15 cellular contexts compared by ENCODE assay signal in the genomic region with DNA sequence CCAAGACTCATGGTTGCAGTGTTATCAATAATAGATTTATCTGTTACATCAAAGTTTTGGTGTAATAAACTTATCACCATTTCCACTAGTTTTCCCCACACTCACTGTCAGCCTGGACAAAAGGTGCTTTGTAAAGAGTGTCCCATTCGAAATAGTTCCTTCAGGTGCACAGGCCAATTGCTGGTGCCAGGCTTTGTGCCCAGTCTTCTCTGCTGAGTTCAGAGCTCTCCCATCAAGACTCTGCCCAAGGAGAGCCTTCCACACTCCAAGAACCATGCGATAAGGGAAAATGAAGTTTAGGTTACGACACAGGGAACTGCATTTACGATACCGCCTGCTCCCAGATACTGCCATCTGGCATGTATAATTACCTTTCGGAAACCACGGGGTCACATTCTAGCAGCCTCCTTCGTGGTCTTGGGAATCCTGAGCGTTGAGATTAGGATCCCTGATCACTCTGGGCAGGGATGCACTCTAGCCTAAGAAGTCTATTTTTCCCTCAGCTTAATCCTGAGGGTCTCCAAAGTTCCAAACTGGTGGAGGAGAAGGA.
"Had no signal": no experiment of that assay in that cellular context is flagged by ENCODE, and none has a peak within 500 bp of the region (broad histone marks: within the 10 kb centered on the region; RNA-seq: fewer than 3 reads in every experiment).

No MANE protein-coding gene starts in this region.

- H3K27me3 Mint-ChIP-seq: activated CD4-positive, alpha-beta T cell treated with anti-CD3 and anti-CD28 coated beads, Interleukin-2, amount 10 ng/mL, durations not matched to agents 7 days and 5 days; type B pancreatic cell had no signal

- H3K27ac Mint-ChIP-seq: activated CD4-positive, alpha-beta T cell treated with anti-CD3 and anti-CD28 coated beads, Interleukin-2, amount 10 ng/mL, durations not matched to agents 7 days and 5 days; natural killer cell treated with Interleukin-12 subunit alpha and Interleukin-12 subunit beta and Interleukin-15 and Interleukin-18, amount 100 ng/mL, for 72 hours; stimulated activated naive B cell treated with anti-CD40 and anti-IgM and Interleukin-4, amounts not matched to agents 10 μg/mL and 1 μg/mL and 100 μg/mL, for 72 hours; type B pancreatic cell; WTC11 had no signal

- H3K4me1 Mint-ChIP-seq: activated CD4-positive, alpha-beta T cell treated with anti-CD3 and anti-CD28 coated beads, Interleukin-2, amount 10 ng/mL, durations not matched to agents 7 days and 5 days; stimulated activated naive B cell treated with anti-CD40 and anti-IgM and Interleukin-4, amounts not matched to agents 10 μg/mL and 1 μg/mL and 100 μg/mL, for 72 hours had no signal

- H3K36me3 Mint-ChIP-seq: natural killer cell treated with Interleukin-12 subunit alpha and Interleukin-12 subunit beta and Interleukin-15 and Interleukin-18, amount 100 ng/mL, for 72 hours; stimulated activated naive B cell treated with anti-CD40 and anti-IgM and Interleukin-4, amounts not matched to agents 10 μg/mL and 1 μg/mL and 100 μg/mL, for 72 hours; type B pancreatic cell; WTC11 had no signal

- H3K4me3 ChIP-seq: adrenal gland, dorsolateral prefrontal cortex had no signal

- H3K27me3 ChIP-seq: adrenal gland had no signal

- DNase-seq: activated CD4-positive, alpha-beta T cell treated with anti-CD3 and anti-CD28 coated beads, Interleukin-2, amount 10 ng/mL, durations not matched to agents 7 days and 5 days; activated naive CD4-positive, alpha-beta T cell treated with anti-CD3 and anti-CD28 coated beads, Interleukin-2, amount 50 U/mL, for 16 hours; activated T-cell treated with anti-CD3 and anti-CD28 coated beads, Interleukin-2, amount 50 U/mL, for 1 hour; adrenal gland; dorsolateral prefrontal cortex; hypothalamus; left cardiac atrium; occipital lobe; stimulated activated CD4-positive, alpha-beta T cell treated with anti-CD3 and anti-CD28 coated beads, Interleukin-2, amount 100 ng/mL, for 24 hours; stimulated activated naive B cell treated with anti-CD40 and anti-IgM and Interleukin-4, amounts not matched to agents 10 μg/mL and 1 μg/mL and 100 μg/mL, for 72 hours; substantia nigra; T-helper 1 cell had no signal

- H3K27ac ChIP-seq: adrenal gland, dorsolateral prefrontal cortex had no signal

- H3K4me3 Mint-ChIP-seq: activated CD4-positive, alpha-beta T cell treated with anti-CD3 and anti-CD28 coated beads, Interleukin-2, amount 10 ng/mL, durations not matched to agents 7 days and 5 days; natural killer cell treated with Interleukin-12 subunit alpha and Interleukin-12 subunit beta and Interleukin-15 and Interleukin-18, amount 100 ng/mL, for 72 hours; stimulated activated naive B cell treated with anti-CD40 and anti-IgM and Interleukin-4, amounts not matched to agents 10 μg/mL and 1 μg/mL and 100 μg/mL, for 72 hours; type B pancreatic cell; WTC11 had no signal

- H3K36me3 ChIP-seq: adrenal gland had no signal

- H3K9me3 ChIP-seq: adrenal gland had no signal

- H3K9me3 Mint-ChIP-seq: activated CD4-positive, alpha-beta T cell treated with anti-CD3 and anti-CD28 coated beads, Interleukin-2, amount 10 ng/mL, durations not matched to agents 7 days and 5 days; natural killer cell treated with Interleukin-12 subunit alpha and Interleukin-12 subunit beta and Interleukin-15 and Interleukin-18, amount 100 ng/mL, for 72 hours; stimulated activated naive B cell treated with anti-CD40 and anti-IgM and Interleukin-4, amounts not matched to agents 10 μg/mL and 1 μg/mL and 100 μg/mL, for 72 hours; type B pancreatic cell; WTC11 had no signal

- H3K4me1 ChIP-seq: adrenal gland had no signal
